ENCODE assay signal across 11 cellular contexts in genomic region chr5:77129386-77129785, GRCh38. TPM values are rescaled to one million over a fixed set of nuclear protein-coding genes. Genes with fewer than 3 reads are reported as not detected.
DNase-seq lines count a peak whose midpoint lies in the region; ATAC-seq and TF ChIP-seq lines count a peak whose summit lies in the region.
"Had no signal": no experiment of that assay in that cellular context is flagged by ENCODE, and none has a peak within 500 bp of the region (broad histone marks: within the 10 kb centered on the region; RNA-seq: fewer than 3 reads in every experiment).

No MANE protein-coding gene starts in this region.

- H3K27me3 ChIP-seq in trophoblast cell (ENCODE audit: insufficient read depth, low read length) = no peaks in the 10 kb centered on the region
- H3K27me3 ChIP-seq: heart right ventricle, SJSA1 had no signal

- no CpG with 5 or more reads among the region's 5 CpGs for WGBS in trophoblast cell (ENCODE audit: extremely low coverage, insufficient coverage, insufficient read length)

- no peak overlapping the region for H2AFZ ChIP-seq in trophoblast cell (ENCODE audit: insufficient read depth, low read length, poor library complexity)

- H3K4me1 Mint-ChIP-seq in neural crest cell = no peaks in the 10 kb centered on the region
- H3K4me1 Mint-ChIP-seq: CD4-positive, alpha-beta memory T cell had no signal

- no peak overlapping the region for H3K18ac ChIP-seq in trophoblast cell (ENCODE audit: low read length)

- no peaks in the 10 kb centered on the region for H3K79me2 ChIP-seq in trophoblast cell (ENCODE audit: control insufficient read depth, insufficient read depth, low read length, poor library complexity)

- no peaks in the 10 kb centered on the region for H3K4me1 ChIP-seq in trophoblast cell (ENCODE audit: control insufficient read depth in 1 of 2, insufficient read depth in 2 of 2, low read length in 2 of 2)

- no peak overlapping the region for H3K9ac ChIP-seq in trophoblast cell (ENCODE audit: low read length)

- no peaks in the 10 kb centered on the region for H3K36me3 ChIP-seq in trophoblast cell (ENCODE audit: control insufficient read depth in 1 of 2, insufficient read depth in 2 of 2, low read length in 2 of 2)
- H3K36me3 ChIP-seq: heart right ventricle, SJSA1 had no signal

- H3K27ac ChIP-seq in trophoblast cell (ENCODE audit: low read depth, low read length) = no peak overlapping the region
- H3K27ac ChIP-seq: heart right ventricle, SJSA1 had no signal

- H3K4me2 ChIP-seq in trophoblast cell (ENCODE audit: low read length) = no peak overlapping the region

- no peaks in the 10 kb centered on the region for H3K9me3 ChIP-seq in trophoblast cell (ENCODE audit: insufficient read depth, low read depth, low read length)
- H3K9me3 ChIP-seq: heart right ventricle, SJSA1 had no signal

- in situ Hi-C loops in astrocyte of the spinal cord (cut with HindIII; ENCODE audit: low sequenced_read_pairs) = no loop called here

- H3K14ac ChIP-seq in trophoblast cell (ENCODE audit: low read length) = no peak overlapping the region

- peaks cover 18% of the 10 kb centered on the region for H3K36me3 Mint-ChIP-seq in neural crest cell (ENCODE audit: low read depth)

- no peak overlapping the region for H2BK12ac ChIP-seq in trophoblast cell (ENCODE audit: low read length)

- H3K27ac Mint-ChIP-seq in neural crest cell (ENCODE audit: unreplicated experiment) = no peak overlapping the region
- H3K27ac Mint-ChIP-seq: CD4-positive, alpha-beta memory T cell had no signal

- TF ChIP-seq CTCF in LNCAP (IDR thresholded peaks at IDR 0.05) (peak; percentile 57), astrocyte of the spinal cord (IDR thresholded peaks at IDR 0.05; ENCODE audit: low read depth, low read length) (peak; percentile 62), neural crest cell (conservative IDR thresholded peaks at IDR 0.05) (peak; percentile 62)

- ATAC-seq in GM19023 (IDR thresholded peaks at IDR 0.05; ENCODE audit: unreplicated experiment) = no peak

- no peak overlapping the region for H3K4me3 ChIP-seq in astrocyte of the spinal cord (ENCODE audit: low read depth, low read length)
- no peak overlapping the region for H3K4me3 ChIP-seq in trophoblast cell (ENCODE audit: low read depth, low read length)
- H3K4me3 ChIP-seq: heart right ventricle, SJSA1 had no signal

- no peak overlapping the region for H3K4ac ChIP-seq in trophoblast cell (ENCODE audit: low read depth, low read length)

- no peak overlapping the region for H2AK5ac ChIP-seq in trophoblast cell (ENCODE audit: low read length)

- H4K12ac ChIP-seq in trophoblast cell (ENCODE audit: low read depth, low read length) = no peak overlapping the region

- no peaks in the 10 kb centered on the region for H3K79me1 ChIP-seq in trophoblast cell (ENCODE audit: low read length)

- no peak overlapping the region for H4K8ac ChIP-seq in trophoblast cell (ENCODE audit: low read depth, low read length)

- no peak overlapping the region for H2BK120ac ChIP-seq in trophoblast cell (ENCODE audit: insufficient read depth, low read length, poor library complexity)

- no peak overlapping the region for H3K4me3 Mint-ChIP-seq in neural crest cell
- H3K4me3 Mint-ChIP-seq: CD4-positive, alpha-beta memory T cell had no signal

- H4K91ac ChIP-seq in trophoblast cell (ENCODE audit: low read depth, low read length) = no peak overlapping the region

- H3K27me3 Mint-ChIP-seq in neural crest cell (ENCODE audit: low read depth) = no peaks in the 10 kb centered on the region

- no peaks in the 10 kb centered on the region for H3K9me3 Mint-ChIP-seq in neural crest cell

- DNase-seq in NCI-H2196 (lab: John Stamatoyannopoulos, UW; ENCODE audit: unreplicated experiment) (peak; percentile 1), NCI-H2196 treated with DMSO at 0.1 percent for 48 hours (lab: John Stamatoyannopoulos, UW; ENCODE audit: unreplicated experiment) (no peak), astrocyte of the spinal cord (ENCODE audit: low read depth, low spot score) (peak; percentile 34), neural crest cell (ENCODE audit: low read depth, low spot score) (peak; percentile 16), NCI-H2227 treated with DMSO at 0.1 percent for 48 hours (lab: John Stamatoyannopoulos, UW) (no peak), trophoblast cell (no peak)
- DNase-seq: heart right ventricle had no signal

- no peak overlapping the region for H3K23ac ChIP-seq in trophoblast cell (ENCODE audit: low read length)

- no peak overlapping the region for H2BK5ac ChIP-seq in trophoblast cell (ENCODE audit: low read depth, low read length, poor library complexity)

RNA-seq across cellular contexts. Expression of gene ZBED3, which starts 42.3 kb away (rescaled TPM):
- total RNA-seq in neural crest cell = 12.1 and 12.2 TPM in 2 replicates
- 2.0 and 2.1 TPM in 2 replicates for polyA plus RNA-seq in trophoblast cell (2013)

Comparison
In these comparisons a context has a peak if more than half of its experiments do, and no peak if none do; other contexts are left out.
1. DNase-seq: peak in NCI-H2196 (single experiment), astrocyte of the spinal cord (single experiment) and neural crest cell (single experiment); none in NCI-H2196 treated with DMSO at 0.1 percent for 48 hours (single experiment), NCI-H2227 treated with DMSO at 0.1 percent for 48 hours (single experiment) and trophoblast cell (0 of 2).
2. Peak in every context shown above with its lines, with median percentiles within 50 percentile points of each other: CTCF ChIP-seq.